11 cellular contexts compared by ENCODE assay signal in the genomic region with DNA sequence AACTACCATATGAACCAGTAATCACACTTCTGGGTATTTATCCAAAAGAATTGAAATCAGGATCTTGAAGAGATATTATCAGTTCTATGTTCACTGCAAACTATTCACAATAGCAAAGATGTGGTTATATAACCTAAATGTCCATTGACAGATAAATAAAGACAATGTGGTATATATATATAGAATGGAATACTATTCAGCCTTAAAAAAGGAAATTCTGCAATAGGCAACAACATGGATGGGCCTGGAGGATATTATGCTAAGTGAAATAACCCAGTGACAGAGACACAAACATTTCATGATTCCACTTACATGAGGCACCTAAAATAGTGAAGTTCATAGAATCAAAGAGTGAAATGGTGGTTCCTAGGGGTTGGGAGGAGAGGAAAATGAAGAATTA.
"Had no signal": no experiment of that assay in that cellular context is flagged by ENCODE, and none has a peak within 500 bp of the region (broad histone marks: within the 10 kb centered on the region; RNA-seq: fewer than 3 reads in every experiment).

No MANE protein-coding gene starts in this region.

- FAIRE-seq: H1, H54 had no signal

- H2AFZ ChIP-seq: GM23248, GM23338 had no signal

- H3K9ac ChIP-seq: GM23248 had no signal

- ATAC-seq: GM23338, HCT116 had no signal

- H3K27ac ChIP-seq: GM23248 had no signal

- H3K36me3 ChIP-seq: HAP-1 had no signal

- H3K4me3 ChIP-seq: GM23248, GM23338, HAP-1 had no signal

- H3K4me2 ChIP-seq: GM23338 had no signal

- H3K4me1 ChIP-seq: HAP-1 had no signal

- DNase-seq: GM23248, GOT3, H7, H9, HCEC 1CT, HFFc6 had no signal
